Comparison of ENCODE assay signal across 18 cellular contexts in the genomic region with DNA sequence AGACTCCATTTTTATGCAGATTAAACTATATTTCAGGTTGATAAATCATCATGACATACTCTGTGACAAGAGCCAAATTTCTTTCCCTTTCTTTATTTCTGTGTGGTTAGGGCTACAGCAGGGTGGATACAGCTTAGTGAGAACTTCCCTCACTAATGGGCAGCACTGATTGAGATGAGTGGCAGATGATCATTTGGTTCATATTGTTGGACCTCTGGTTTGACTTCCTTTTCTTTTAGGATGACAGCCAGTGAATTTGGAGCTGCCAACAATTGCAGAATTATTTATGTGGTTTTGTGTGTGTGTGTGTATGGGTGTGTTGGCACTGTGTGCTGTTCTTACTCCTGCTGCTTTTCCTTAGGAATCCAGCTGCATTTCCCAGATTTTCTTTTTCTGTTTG.
DNase-seq lines count a peak whose midpoint lies in the region; FAIRE-seq and TF ChIP-seq lines count a peak whose summit lies in the region.
"Had no signal": no experiment of that assay in that cellular context is flagged by ENCODE, and none has a peak within 500 bp of the region (broad histone marks: within the 10 kb centered on the region; RNA-seq: fewer than 3 reads in every experiment).

No MANE protein-coding gene starts in this region.

- no peaks in the 10 kb centered on the region for H3K4me1 Mint-ChIP-seq in CD8-positive, alpha-beta memory T cell
- H3K4me1 Mint-ChIP-seq: B cell, IgD-negative memory B cell had no signal

- H3K4me3 ChIP-seq in CD8-positive, alpha-beta memory T cell (ENCODE audit: low read length): no peak overlapping the region
- H3K4me3 ChIP-seq: BLaER1 treated with 17β-estradiol and CSF1 and Interleukin-3, amounts not matched to agents 10 nM and 100 nM had no signal

- no peaks in the 10 kb centered on the region for H3K4me1 ChIP-seq in CD8-positive, alpha-beta memory T cell (ENCODE audit: insufficient read depth, low read length)
- H3K4me1 ChIP-seq: BLaER1 treated with 17β-estradiol and CSF1 and Interleukin-3, amounts not matched to agents 10 nM and 100 nM had no signal

- POLR2A ChIA-PET in CD8-positive, alpha-beta memory T cell (lab: Charles Lee): no interaction called here

- no peaks in the 10 kb centered on the region for H3K27me3 ChIP-seq in CD8-positive, alpha-beta memory T cell (ENCODE audit: insufficient read depth, low read length, poor library complexity, severe bottlenecking)
- H3K27me3 ChIP-seq: BLaER1 treated with 17β-estradiol and CSF1 and Interleukin-3, amounts not matched to agents 10 nM and 100 nM had no signal

- H3K9me3 ChIP-seq in CD8-positive, alpha-beta memory T cell (ENCODE audit: low read length): no peaks in the 10 kb centered on the region
- H3K9me3 ChIP-seq: BLaER1 treated with 17β-estradiol and CSF1 and Interleukin-3, amounts not matched to agents 10 nM and 100 nM had no signal

- FAIRE-seq in D721Med (lab: Jason Lieb, UNC): peak; percentile 55
- FAIRE-seq: HepG2 had no signal

- H3K36me3 Mint-ChIP-seq in CD8-positive, alpha-beta memory T cell: no peaks in the 10 kb centered on the region
- H3K36me3 Mint-ChIP-seq: CD8-positive, alpha-beta T cell; IgD-negative memory B cell had no signal

- DNase-seq in D721Med (ENCODE audit: insufficient read length, low spot score): no peak
- DNase-seq in NCI-H446 (lab: John Stamatoyannopoulos, UW): peak; percentile 79 to 89
- peak; percentile 44 for DNase-seq in astrocyte of the hippocampus (ENCODE audit: low read depth, low spot score)
- DNase-seq in GM19240 (ENCODE audit: insufficient read length, low spot score): no peak
- no peak for DNase-seq in NCI-H1930 (lab: John Stamatoyannopoulos, UW)
- no peak for DNase-seq in CD8-positive, alpha-beta memory T cell
- DNase-seq in GM19238 (ENCODE audit: insufficient read length, low spot score): no peak
- DNase-seq: 8988T; CD8-positive, alpha-beta T cell; COR-L47; GDM1; GOT3; H7; KBM-7 had no signal

- no peak overlapping the region for H3K27ac ChIP-seq in CD8-positive, alpha-beta memory T cell (ENCODE audit: low read depth, low read length)
- H3K27ac ChIP-seq: BLaER1 treated with 17β-estradiol and CSF1 and Interleukin-3, amounts not matched to agents 10 nM and 100 nM had no signal

- no peak overlapping the region for H3K27ac Mint-ChIP-seq in CD8-positive, alpha-beta memory T cell
- H3K27ac Mint-ChIP-seq: B cell; CD8-positive, alpha-beta T cell; IgD-negative memory B cell had no signal

- H3K9me3 Mint-ChIP-seq in CD8-positive, alpha-beta memory T cell: peaks cover 0 to 12% (median 0%) of the 10 kb centered on the region in 5 donors

- CTCF ChIA-PET in CD8-positive, alpha-beta memory T cell (lab: Charles Lee): no interaction called here

- no peak overlapping the region for H3K4me3 Mint-ChIP-seq in CD8-positive, alpha-beta memory T cell
- H3K4me3 Mint-ChIP-seq: B cell; CD8-positive, alpha-beta T cell; IgD-negative memory B cell had no signal

- H3K27me3 Mint-ChIP-seq in CD8-positive, alpha-beta memory T cell: no peaks in the 10 kb centered on the region
- H3K27me3 Mint-ChIP-seq: B cell, IgD-negative memory B cell had no signal

- TF ChIP-seq CTCF in D721Med (IDR thresholded peaks at IDR 0.05; ENCODE audit: insufficient read depth, missing control alignments): no peak

- no peaks in the 10 kb centered on the region for H3K36me3 ChIP-seq in CD8-positive, alpha-beta memory T cell (ENCODE audit: insufficient read depth, low read length)
- H3K36me3 ChIP-seq: BLaER1 treated with 17β-estradiol and CSF1 and Interleukin-3, amounts not matched to agents 10 nM and 100 nM had no signal

Comparison
In these comparisons a context has a peak if more than half of its experiments do, and no peak if none do; other contexts are left out.
1. DNase-seq: peak in NCI-H446 (2 of 2) and astrocyte of the hippocampus (single experiment); none in D721Med (single experiment), GM19240 (single experiment), NCI-H1930 (0 of 2), CD8-positive, alpha-beta memory T cell (0 of 5) and GM19238 (single experiment).